Comparison of ENCODE assay signal across 30 cellular contexts in the genomic region with DNA sequence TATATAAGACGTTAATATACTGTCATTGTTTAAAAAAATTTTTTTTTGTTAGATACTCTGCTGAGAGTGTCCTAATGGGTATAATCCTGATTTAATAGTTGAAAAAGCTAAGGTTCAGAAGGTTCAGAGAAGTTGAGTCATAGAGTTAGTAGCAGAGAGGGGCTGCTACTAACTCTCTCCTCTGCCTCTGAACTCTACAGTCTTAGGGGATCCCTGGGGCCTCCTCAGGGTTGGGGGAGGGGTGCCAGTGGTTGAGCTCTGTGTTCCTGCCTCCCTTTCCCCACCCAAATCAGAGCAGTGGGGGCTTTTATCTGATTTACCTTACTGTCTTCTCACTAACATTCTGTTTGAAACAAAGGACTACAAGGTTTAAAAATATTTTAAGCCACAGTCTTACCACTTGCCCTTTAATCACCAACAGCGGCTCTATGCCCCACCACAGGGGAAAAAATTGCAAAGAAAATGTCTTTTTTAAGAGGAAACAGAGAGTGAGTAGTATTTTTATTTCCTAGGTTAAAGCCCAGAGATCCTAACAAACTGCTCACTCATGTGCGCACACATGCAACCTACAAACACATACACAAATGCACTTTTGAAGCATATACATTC.
"Had no signal": no experiment of that assay in that cellular context is flagged by ENCODE, and none has a peak within 500 bp of the region (broad histone marks: within the 10 kb centered on the region; RNA-seq: fewer than 3 reads in every experiment).

No MANE protein-coding gene starts in this region.

- H3K9me3 Mint-ChIP-seq: activated B cell treated with CpG ODN at 0.5 μM for 24 hours; activated naive CD4-positive, alpha-beta T cell treated with anti-CD3 and anti-CD28 coated beads, Interleukin-2, amount 10 ng/mL, durations not matched to agents 7 days and 5 days; activated naive CD4-positive, alpha-beta T cell treated with anti-CD3 and anti-CD28 coated beads, Interleukin-2, amount 50 U/mL, for 72 hours; activated T-cell treated with anti-CD3 and anti-CD28 coated beads, Interleukin-2, amount 50 U/mL, for 24 hours; activated T-cell treated with anti-CD3 and anti-CD28 coated beads, Interleukin-2, amount 50 U/mL, for 72 hours; central memory CD8-positive, alpha-beta T cell; T-helper 2 cell treated with Interferon-gamma antibody and Interleukin-4, amounts not matched to agents 5 μg/mL and 100 μg/mL, for 36 hours had no signal

- H3K36me3 ChIP-seq: adrenal gland, ascending aorta, brain microvascular endothelial cell, WERI-Rb-1 had no signal

- H3K27ac ChIP-seq: adrenal gland, ascending aorta, brain microvascular endothelial cell, coronary artery, dorsolateral prefrontal cortex, WERI-Rb-1 had no signal

- H3K4me1 ChIP-seq: adrenal gland, ascending aorta had no signal

- H3K27ac Mint-ChIP-seq: activated B cell treated with CpG ODN at 0.5 μM for 24 hours; activated naive CD4-positive, alpha-beta T cell treated with anti-CD3 and anti-CD28 coated beads, Interleukin-2, amount 10 ng/mL, durations not matched to agents 7 days and 5 days; activated naive CD4-positive, alpha-beta T cell treated with anti-CD3 and anti-CD28 coated beads, Interleukin-2, amount 50 U/mL, for 72 hours; activated T-cell treated with anti-CD3 and anti-CD28 coated beads, Interleukin-2, amount 50 U/mL, for 24 hours; activated T-cell treated with anti-CD3 and anti-CD28 coated beads, Interleukin-2, amount 50 U/mL, for 72 hours; dendritic cell treated with granulocyte-macrophage colony-stimulating factor and Interleukin-4, amounts not matched to agents 40 ng/mL and 50 ng/mL, for 4 days; endodermal cell; T-helper 17 cell; T-helper 2 cell treated with Interferon-gamma antibody and Interleukin-4, amounts not matched to agents 5 μg/mL and 100 μg/mL, for 36 hours had no signal

- H3K27me3 ChIP-seq: ascending aorta, brain microvascular endothelial cell had no signal

- H3K9me3 ChIP-seq: adrenal gland, ascending aorta had no signal

- H3K4me3 ChIP-seq: adrenal gland, ascending aorta, coronary artery, dorsolateral prefrontal cortex had no signal

- ATAC-seq: activated CD4-positive, CD25-positive, alpha-beta regulatory T cell treated with anti-CD3 and anti-CD28 coated beads, Interleukin-2, amount 50 U/mL, for 24 hours; activated naive CD4-positive, alpha-beta T cell treated with anti-CD3 and anti-CD28 coated beads, Interleukin-2, amount 50 U/mL, for 72 hours; activated T-cell treated with anti-CD3 and anti-CD28 coated beads, Interleukin-2, amount 50 U/mL, for 72 hours; esophagus mucosa; T-helper 17 cell had no signal

- H3K4me1 Mint-ChIP-seq: activated B cell treated with CpG ODN at 0.5 μM for 24 hours had no signal

- H3K27me3 Mint-ChIP-seq: T-helper 17 cell had no signal

- H3K4me3 Mint-ChIP-seq: activated B cell treated with CpG ODN at 0.5 μM for 24 hours; activated naive CD4-positive, alpha-beta T cell treated with anti-CD3 and anti-CD28 coated beads, Interleukin-2, amount 10 ng/mL, durations not matched to agents 7 days and 5 days; activated T-cell treated with anti-CD3 and anti-CD28 coated beads, Interleukin-2, amount 50 U/mL, for 24 hours; activated T-cell treated with anti-CD3 and anti-CD28 coated beads, Interleukin-2, amount 50 U/mL, for 72 hours; central memory CD8-positive, alpha-beta T cell; dendritic cell treated with granulocyte-macrophage colony-stimulating factor and Interleukin-4, amounts not matched to agents 40 ng/mL and 50 ng/mL, for 4 days; endodermal cell; T-helper 17 cell; T-helper 2 cell treated with Interferon-gamma antibody and Interleukin-4, amounts not matched to agents 5 μg/mL and 100 μg/mL, for 36 hours had no signal

- DNase-seq: activated B cell treated with CpG ODN at 0.5 μM for 24 hours; activated CD4-positive, alpha-beta T cell treated with anti-CD3 and anti-CD28 coated beads for 48 hours; activated CD4-positive, alpha-beta T cell treated with anti-CD3 and anti-CD28 coated beads, Interleukin-2, amount 50 U/mL, for 1 hour; activated CD4-positive, alpha-beta T cell treated with anti-CD3 and anti-CD28 coated beads, Interleukin-2, amount 50 U/mL, for 48 hours; activated CD8-positive, alpha-beta memory T cell treated with anti-CD3 and anti-CD28 coated beads, Interleukin-2, amount 50 U/mL, for 48 hours; activated gamma-delta T cell; activated naive CD4-positive, alpha-beta T cell; activated naive CD4-positive, alpha-beta T cell treated with anti-CD3 and anti-CD28 coated beads, Interleukin-2, amount 10 ng/mL, durations not matched to agents 7 days and 5 days; activated T-cell treated with anti-CD3 and anti-CD28 coated beads for 4 hours; activated T-cell treated with anti-CD3 and anti-CD28 coated beads, Interleukin-2, amount 50 U/mL, for 24 hours; activated T-cell treated with anti-CD3 and anti-CD28 coated beads, Interleukin-2, amount 50 U/mL, for 72 hours; adrenal gland; brain microvascular endothelial cell; dorsolateral prefrontal cortex; effector memory CD4-positive, alpha-beta T cell; endodermal cell; foreskin fibroblast; head of caudate nucleus; T-helper 1 cell; T-helper 17 cell; T1000; WERI-Rb-1 had no signal

- H3K36me3 Mint-ChIP-seq: activated naive CD4-positive, alpha-beta T cell treated with anti-CD3 and anti-CD28 coated beads, Interleukin-2, amount 10 ng/mL, durations not matched to agents 7 days and 5 days; activated naive CD4-positive, alpha-beta T cell treated with anti-CD3 and anti-CD28 coated beads, Interleukin-2, amount 50 U/mL, for 72 hours had no signal
